1 cellular context compared by ENCODE assay signal in the genomic region with DNA sequence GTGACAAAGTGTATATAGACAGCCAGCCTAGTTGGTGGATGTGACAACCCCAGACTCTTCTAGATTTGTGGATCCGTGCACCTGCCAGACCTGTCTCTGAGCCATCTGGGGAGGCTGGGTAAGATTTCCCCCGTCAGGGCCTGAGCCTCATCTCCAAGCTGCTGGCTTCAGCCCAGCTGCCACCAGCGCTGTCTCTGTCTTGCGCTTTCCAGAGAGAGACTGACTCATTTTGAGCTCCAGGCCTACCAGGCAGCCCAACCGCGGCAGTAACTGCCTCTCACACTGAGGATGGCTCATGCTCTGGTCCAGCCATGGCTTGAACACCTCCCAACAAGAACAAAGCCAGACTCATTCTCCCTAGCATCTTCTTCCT.
TF ChIP-seq lines count a peak whose summit lies in the region.

No MANE protein-coding gene starts in this region.

TF ChIP-seq in WTC11, 78 proteins besides CTCF, POLR2A, EP300 and RAD21 (continued from another document):
- TF ChIP-seq, protein P1, sequence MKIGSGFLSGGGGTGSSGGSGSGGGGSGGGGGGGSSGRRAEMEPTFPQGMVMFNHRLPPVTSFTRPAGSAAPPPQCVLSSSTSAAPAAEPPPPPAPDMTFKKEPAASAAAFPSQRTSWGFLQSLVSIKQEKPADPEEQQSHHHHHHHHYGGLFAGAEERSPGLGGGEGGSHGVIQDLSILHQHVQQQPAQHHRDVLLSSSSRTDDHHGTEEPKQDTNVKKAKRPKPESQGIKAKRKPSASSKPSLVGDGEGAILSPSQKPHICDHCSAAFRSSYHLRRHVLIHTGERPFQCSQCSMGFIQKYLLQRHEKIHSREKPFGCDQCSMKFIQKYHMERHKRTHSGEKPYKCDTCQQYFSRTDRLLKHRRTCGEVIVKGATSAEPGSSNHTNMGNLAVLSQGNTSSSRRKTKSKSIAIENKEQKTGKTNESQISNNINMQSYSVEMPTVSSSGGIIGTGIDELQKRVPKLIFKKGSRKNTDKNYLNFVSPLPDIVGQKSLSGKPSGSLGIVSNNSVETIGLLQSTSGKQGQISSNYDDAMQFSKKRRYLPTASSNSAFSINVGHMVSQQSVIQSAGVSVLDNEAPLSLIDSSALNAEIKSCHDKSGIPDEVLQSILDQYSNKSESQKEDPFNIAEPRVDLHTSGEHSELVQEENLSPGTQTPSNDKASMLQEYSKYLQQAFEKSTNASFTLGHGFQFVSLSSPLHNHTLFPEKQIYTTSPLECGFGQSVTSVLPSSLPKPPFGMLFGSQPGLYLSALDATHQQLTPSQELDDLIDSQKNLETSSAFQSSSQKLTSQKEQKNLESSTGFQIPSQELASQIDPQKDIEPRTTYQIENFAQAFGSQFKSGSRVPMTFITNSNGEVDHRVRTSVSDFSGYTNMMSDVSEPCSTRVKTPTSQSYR (CRISPR knock-in tag; IDR thresholded peaks at IDR 0.05), result no peak
- TF ChIP-seq ZNF423 (CRISPR knock-in tag; IDR thresholded peaks at IDR 0.05) (no peak), PRRX2 (CRISPR knock-in tag; IDR thresholded peaks at IDR 0.05) (no peak), HMGA2 (CRISPR knock-in tag; IDR thresholded peaks at IDR 0.05) (no peak), RORB (CRISPR knock-in tag; IDR thresholded peaks at IDR 0.05) (no peak)
- TF ChIP-seq, protein P2, sequence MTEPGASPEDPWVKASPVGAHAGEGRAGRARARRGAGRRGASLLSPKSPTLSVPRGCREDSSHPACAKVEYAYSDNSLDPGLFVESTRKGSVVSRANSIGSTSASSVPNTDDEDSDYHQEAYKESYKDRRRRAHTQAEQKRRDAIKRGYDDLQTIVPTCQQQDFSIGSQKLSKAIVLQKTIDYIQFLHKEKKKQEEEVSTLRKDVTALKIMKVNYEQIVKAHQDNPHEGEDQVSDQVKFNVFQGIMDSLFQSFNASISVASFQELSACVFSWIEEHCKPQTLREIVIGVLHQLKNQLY (CRISPR knock-in tag; IDR thresholded peaks at IDR 0.05), result no peak
- TF ChIP-seq, protein P3, sequence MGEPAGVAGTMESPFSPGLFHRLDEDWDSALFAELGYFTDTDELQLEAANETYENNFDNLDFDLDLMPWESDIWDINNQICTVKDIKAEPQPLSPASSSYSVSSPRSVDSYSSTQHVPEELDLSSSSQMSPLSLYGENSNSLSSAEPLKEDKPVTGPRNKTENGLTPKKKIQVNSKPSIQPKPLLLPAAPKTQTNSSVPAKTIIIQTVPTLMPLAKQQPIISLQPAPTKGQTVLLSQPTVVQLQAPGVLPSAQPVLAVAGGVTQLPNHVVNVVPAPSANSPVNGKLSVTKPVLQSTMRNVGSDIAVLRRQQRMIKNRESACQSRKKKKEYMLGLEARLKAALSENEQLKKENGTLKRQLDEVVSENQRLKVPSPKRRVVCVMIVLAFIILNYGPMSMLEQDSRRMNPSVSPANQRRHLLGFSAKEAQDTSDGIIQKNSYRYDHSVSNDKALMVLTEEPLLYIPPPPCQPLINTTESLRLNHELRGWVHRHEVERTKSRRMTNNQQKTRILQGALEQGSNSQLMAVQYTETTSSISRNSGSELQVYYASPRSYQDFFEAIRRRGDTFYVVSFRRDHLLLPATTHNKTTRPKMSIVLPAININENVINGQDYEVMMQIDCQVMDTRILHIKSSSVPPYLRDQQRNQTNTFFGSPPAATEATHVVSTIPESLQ (CRISPR knock-in tag; IDR thresholded peaks at IDR 0.05), result no peak
TF ChIP-seq in WTC11: peak in this region for 0.
